ENCODE assay signal across 11 cellular contexts in the genomic region with DNA sequence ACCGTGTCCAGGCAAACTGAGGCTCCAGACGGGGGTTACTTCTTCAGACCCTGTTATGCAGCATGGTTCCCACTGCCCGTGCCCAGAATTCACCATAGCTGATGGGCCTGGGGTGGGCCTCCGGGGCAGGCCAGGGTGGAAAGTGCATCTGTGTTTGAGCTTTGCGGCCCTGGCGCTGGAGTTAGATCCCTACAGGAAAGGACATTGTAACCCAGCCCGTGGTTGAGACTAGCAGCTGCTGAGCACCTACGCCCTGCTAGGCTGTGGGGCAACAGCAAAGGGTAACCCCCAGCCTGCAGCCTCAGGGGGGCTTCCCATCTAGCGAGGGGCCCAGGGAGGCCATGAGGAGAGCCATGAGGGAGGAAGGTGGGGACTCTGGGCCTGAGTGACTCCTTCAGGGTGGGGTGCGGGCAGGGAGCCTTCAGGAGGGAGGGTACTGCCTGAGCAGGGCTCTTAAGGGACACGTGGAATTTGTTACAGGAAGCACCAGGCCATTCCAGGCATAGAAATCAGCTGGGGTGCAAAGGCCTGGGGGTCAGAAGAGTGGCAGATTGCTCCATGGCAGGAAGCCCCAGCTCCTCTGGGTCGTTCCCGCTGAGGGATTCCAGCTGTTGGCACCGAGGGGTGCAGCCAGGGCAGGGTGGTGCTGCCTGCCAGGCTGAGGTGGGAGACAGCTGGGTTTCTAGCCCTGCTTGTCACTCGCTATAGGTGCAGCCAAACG. TPM values are rescaled to one million over a fixed set of nuclear protein-coding genes. Genes with fewer than 3 reads are reported as not detected.
DNase-seq lines count a peak whose midpoint lies in the region; ATAC-seq and TF ChIP-seq lines count a peak whose summit lies in the region.
"Had no signal": no experiment of that assay in that cellular context is flagged by ENCODE, and none has a peak within 500 bp of the region (broad histone marks: within the 10 kb centered on the region; RNA-seq: fewer than 3 reads in every experiment).

No MANE protein-coding gene starts in this region.

- TF ChIP-seq POLR2A in vagina (IDR thresholded peaks at IDR 0.05) = no peak

- H3K27me3 ChIP-seq in vagina = no peaks in the 10 kb centered on the region

- TF ChIP-seq CTCF in fibroblast of villous mesenchyme (IDR thresholded peaks at IDR 0.05; ENCODE audit: insufficient read depth, low read depth, low read length) (no peak), nephron progenitor cell (IDR thresholded peaks at IDR 0.05) (no peak), vagina (IDR thresholded peaks at IDR 0.05) (no peak)

- peaks cover 48% of the 10 kb centered on the region for H3K36me3 Mint-ChIP-seq in activated naive CD8-positive, alpha-beta T cell treated with anti-CD3 and anti-CD28 coated beads, Interleukin-2, amount 50 U/mL, for 24 hours (ENCODE audit: low read depth)
- H3K36me3 Mint-ChIP-seq in activated naive CD8-positive, alpha-beta T cell treated with anti-CD3 and anti-CD28 coated beads for 36 hours = peaks cover 23% of the 10 kb centered on the region
- no peaks in the 10 kb centered on the region for H3K36me3 Mint-ChIP-seq in nephron progenitor cell (ENCODE audit: low read depth)
- peaks cover 59% of the 10 kb centered on the region for H3K36me3 Mint-ChIP-seq in activated T-helper 2 cell treated with anti-CD3 and anti-CD28 coated beads, Interferon-gamma antibody, Interleukin-2, Interleukin-4, amounts not matched to agents 10 μg/mL and 5 μg/mL and 100 μg/mL, durations not matched to agents 14 hours and 24 hours and 36 hours (ENCODE audit: low read depth)

- peak overlapping the region; percentile 52 for H3K27ac Mint-ChIP-seq in activated naive CD8-positive, alpha-beta T cell treated with anti-CD3 and anti-CD28 coated beads, Interleukin-2, amount 50 U/mL, for 24 hours
- H3K27ac Mint-ChIP-seq in activated naive CD8-positive, alpha-beta T cell treated with anti-CD3 and anti-CD28 coated beads for 36 hours = no peak overlapping the region
- H3K27ac Mint-ChIP-seq in nephron progenitor cell = peak overlapping the region; percentile 45
- H3K27ac Mint-ChIP-seq in activated T-helper 2 cell treated with anti-CD3 and anti-CD28 coated beads, Interferon-gamma antibody, Interleukin-2, Interleukin-4, amounts not matched to agents 10 μg/mL and 5 μg/mL and 100 μg/mL, durations not matched to agents 14 hours and 24 hours and 36 hours = no peak overlapping the region

- peaks cover 0 to under 1% of the 10 kb centered on the region in 2 donors for H3K36me3 ChIP-seq in vagina
- H3K36me3 ChIP-seq: pancreas had no signal

- peaks cover 73% of the 10 kb centered on the region for H3K4me1 ChIP-seq in vagina

- H3K27ac ChIP-seq in vagina = peak overlapping the region; percentile 88

- peaks cover 69% of the 10 kb centered on the region for H3K4me1 Mint-ChIP-seq in activated naive CD8-positive, alpha-beta T cell treated with anti-CD3 and anti-CD28 coated beads, Interleukin-2, amount 50 U/mL, for 24 hours
- H3K4me1 Mint-ChIP-seq in activated naive CD8-positive, alpha-beta T cell treated with anti-CD3 and anti-CD28 coated beads for 36 hours = peaks cover 43% of the 10 kb centered on the region
- peaks cover 24% of the 10 kb centered on the region for H3K4me1 Mint-ChIP-seq in nephron progenitor cell
- H3K4me1 Mint-ChIP-seq in activated T-helper 2 cell treated with anti-CD3 and anti-CD28 coated beads, Interferon-gamma antibody, Interleukin-2, Interleukin-4, amounts not matched to agents 10 μg/mL and 5 μg/mL and 100 μg/mL, durations not matched to agents 14 hours and 24 hours and 36 hours (ENCODE audit: low read depth) = peaks cover 50% of the 10 kb centered on the region

- no peak overlapping the region for H3K4me3 ChIP-seq in fibroblast of villous mesenchyme (ENCODE audit: low read depth, low read length)
- peak overlapping the region in 1 of 2 donors; percentile 5 for H3K4me3 ChIP-seq in vagina
- H3K4me3 ChIP-seq: pancreas had no signal

- intact Hi-C loops in vagina (cut with DNase I) = no loop called here
- intact Hi-C loops in activated T-helper 2 cell treated with anti-CD3 and anti-CD28 coated beads, Interferon-gamma antibody, Interleukin-2, Interleukin-4, amounts not matched to agents 10 μg/mL and 5 μg/mL and 100 μg/mL, durations not matched to agents 14 hours and 24 hours and 36 hours (cut with micrococcal nuclease) = no loop called here

- no peak for DNase-seq in activated naive CD8-positive, alpha-beta T cell treated with anti-CD3 and anti-CD28 coated beads, Interleukin-2, amount 50 U/mL, for 24 hours
- DNase-seq in activated naive CD8-positive, alpha-beta T cell treated with anti-CD3 and anti-CD28 coated beads for 36 hours = no peak
- DNase-seq in fibroblast of villous mesenchyme (ENCODE audit: low read depth) = peak; percentile 47
- no peak for DNase-seq in nephron progenitor cell
- no peak for DNase-seq in vagina (ENCODE audit: extremely low spot score in 2 of 2)
- no peak for DNase-seq in GOT3 (lab: John Stamatoyannopoulos, UW)
- no peak for DNase-seq in activated T-helper 2 cell treated with anti-CD3 and anti-CD28 coated beads, Interferon-gamma antibody, Interleukin-2, Interleukin-4, amounts not matched to agents 10 μg/mL and 5 μg/mL and 100 μg/mL, durations not matched to agents 14 hours and 24 hours and 36 hours (ENCODE audit: low spot score)
- DNase-seq in T-helper 1 cell = no peak
- DNase-seq: central memory CD4-positive, alpha-beta T cell; NCI-H1105 treated with DMSO at 0.1 percent for 48 hours had no signal

- no peak overlapping the region for H3K4me3 Mint-ChIP-seq in activated naive CD8-positive, alpha-beta T cell treated with anti-CD3 and anti-CD28 coated beads, Interleukin-2, amount 50 U/mL, for 24 hours
- H3K4me3 Mint-ChIP-seq in activated naive CD8-positive, alpha-beta T cell treated with anti-CD3 and anti-CD28 coated beads for 36 hours = no peak overlapping the region
- no peak overlapping the region for H3K4me3 Mint-ChIP-seq in nephron progenitor cell
- no peak overlapping the region for H3K4me3 Mint-ChIP-seq in activated T-helper 2 cell treated with anti-CD3 and anti-CD28 coated beads, Interferon-gamma antibody, Interleukin-2, Interleukin-4, amounts not matched to agents 10 μg/mL and 5 μg/mL and 100 μg/mL, durations not matched to agents 14 hours and 24 hours and 36 hours (ENCODE audit: low read depth)

- no peaks in the 10 kb centered on the region for H3K9me3 Mint-ChIP-seq in activated naive CD8-positive, alpha-beta T cell treated with anti-CD3 and anti-CD28 coated beads, Interleukin-2, amount 50 U/mL, for 24 hours
- no peaks in the 10 kb centered on the region for H3K9me3 Mint-ChIP-seq in activated naive CD8-positive, alpha-beta T cell treated with anti-CD3 and anti-CD28 coated beads for 36 hours
- no peaks in the 10 kb centered on the region for H3K9me3 Mint-ChIP-seq in nephron progenitor cell
- no peaks in the 10 kb centered on the region for H3K9me3 Mint-ChIP-seq in activated T-helper 2 cell treated with anti-CD3 and anti-CD28 coated beads, Interferon-gamma antibody, Interleukin-2, Interleukin-4, amounts not matched to agents 10 μg/mL and 5 μg/mL and 100 μg/mL, durations not matched to agents 14 hours and 24 hours and 36 hours

- no peaks in the 10 kb centered on the region for H3K27me3 Mint-ChIP-seq in activated naive CD8-positive, alpha-beta T cell treated with anti-CD3 and anti-CD28 coated beads, Interleukin-2, amount 50 U/mL, for 24 hours
- no peaks in the 10 kb centered on the region for H3K27me3 Mint-ChIP-seq in activated naive CD8-positive, alpha-beta T cell treated with anti-CD3 and anti-CD28 coated beads for 36 hours
- no peaks in the 10 kb centered on the region for H3K27me3 Mint-ChIP-seq in nephron progenitor cell (ENCODE audit: low read depth, poor library complexity)
- H3K27me3 Mint-ChIP-seq in activated T-helper 2 cell treated with anti-CD3 and anti-CD28 coated beads, Interferon-gamma antibody, Interleukin-2, Interleukin-4, amounts not matched to agents 10 μg/mL and 5 μg/mL and 100 μg/mL, durations not matched to agents 14 hours and 24 hours and 36 hours (ENCODE audit: low read depth) = no peaks in the 10 kb centered on the region

- ATAC-seq in activated naive CD8-positive, alpha-beta T cell treated with anti-CD3 and anti-CD28 coated beads, Interleukin-2, amount 50 U/mL, for 24 hours = no peak

- no peaks in the 10 kb centered on the region for H3K9me3 ChIP-seq in vagina
- H3K9me3 ChIP-seq: pancreas had no signal

RNA-seq across cellular contexts. Expression of a gene that starts 18.9 kb away (rescaled TPM):
- 100 to 1,000 TPM; 187 to 193 TPM for total RNA-seq in activated naive CD8-positive, alpha-beta T cell treated with anti-CD3 and anti-CD28 coated beads for 36 hours
- total RNA-seq in fibroblast of villous mesenchyme (8.7 and 25.9 TPM in 2 replicates), vagina (41.0 TPM)
- total RNA-seq in activated T-helper 2 cell treated with anti-CD3 and anti-CD28 coated beads, Interferon-gamma antibody, Interleukin-2, Interleukin-4, amounts not matched to agents 10 μg/mL and 5 μg/mL and 100 μg/mL, durations not matched to agents 14 hours and 24 hours and 36 hours = 150 and 153 TPM in 2 replicates

RNA-seq across cellular contexts. Expression of a gene that starts 44.1 kb away (rescaled TPM):
- 10 to 100 TPM; 27.7 to 29.1 TPM for total RNA-seq in activated naive CD8-positive, alpha-beta T cell treated with anti-CD3 and anti-CD28 coated beads for 36 hours
- 39.9 and 55.3 TPM in 2 replicates for total RNA-seq in fibroblast of villous mesenchyme
- 88.9 TPM for total RNA-seq in vagina
- total RNA-seq in activated T-helper 2 cell treated with anti-CD3 and anti-CD28 coated beads, Interferon-gamma antibody, Interleukin-2, Interleukin-4, amounts not matched to agents 10 μg/mL and 5 μg/mL and 100 μg/mL, durations not matched to agents 14 hours and 24 hours and 36 hours = 28.6 and 32.1 TPM in 2 replicates

Comparison
In these comparisons a context has a peak if more than half of its experiments do, and no peak if none do; other contexts are left out.
1. H3K27ac Mint-ChIP-seq: peak in activated naive CD8-positive, alpha-beta T cell treated with anti-CD3 and anti-CD28 coated beads, Interleukin-2, amount 50 U/mL, for 24 hours (single experiment) and nephron progenitor cell (single experiment); none in activated naive CD8-positive, alpha-beta T cell treated with anti-CD3 and anti-CD28 coated beads for 36 hours (single experiment) and activated T-helper 2 cell treated with anti-CD3 and anti-CD28 coated beads, Interferon-gamma antibody, Interleukin-2, Interleukin-4, amounts not matched to agents 10 μg/mL and 5 μg/mL and 100 μg/mL, durations not matched to agents 14 hours and 24 hours and 36 hours (single experiment).